ENCODE assay signal across 1 cellular context in genomic region chr21:44267655-44268142, GRCh38.
TF ChIP-seq lines count a peak whose summit lies in the region.

No MANE protein-coding gene starts in this region.

TF ChIP-seq in WTC11, 78 proteins besides CTCF, POLR2A, EP300 and RAD21 (continued from another document):
- TF ChIP-seq, protein P1, sequence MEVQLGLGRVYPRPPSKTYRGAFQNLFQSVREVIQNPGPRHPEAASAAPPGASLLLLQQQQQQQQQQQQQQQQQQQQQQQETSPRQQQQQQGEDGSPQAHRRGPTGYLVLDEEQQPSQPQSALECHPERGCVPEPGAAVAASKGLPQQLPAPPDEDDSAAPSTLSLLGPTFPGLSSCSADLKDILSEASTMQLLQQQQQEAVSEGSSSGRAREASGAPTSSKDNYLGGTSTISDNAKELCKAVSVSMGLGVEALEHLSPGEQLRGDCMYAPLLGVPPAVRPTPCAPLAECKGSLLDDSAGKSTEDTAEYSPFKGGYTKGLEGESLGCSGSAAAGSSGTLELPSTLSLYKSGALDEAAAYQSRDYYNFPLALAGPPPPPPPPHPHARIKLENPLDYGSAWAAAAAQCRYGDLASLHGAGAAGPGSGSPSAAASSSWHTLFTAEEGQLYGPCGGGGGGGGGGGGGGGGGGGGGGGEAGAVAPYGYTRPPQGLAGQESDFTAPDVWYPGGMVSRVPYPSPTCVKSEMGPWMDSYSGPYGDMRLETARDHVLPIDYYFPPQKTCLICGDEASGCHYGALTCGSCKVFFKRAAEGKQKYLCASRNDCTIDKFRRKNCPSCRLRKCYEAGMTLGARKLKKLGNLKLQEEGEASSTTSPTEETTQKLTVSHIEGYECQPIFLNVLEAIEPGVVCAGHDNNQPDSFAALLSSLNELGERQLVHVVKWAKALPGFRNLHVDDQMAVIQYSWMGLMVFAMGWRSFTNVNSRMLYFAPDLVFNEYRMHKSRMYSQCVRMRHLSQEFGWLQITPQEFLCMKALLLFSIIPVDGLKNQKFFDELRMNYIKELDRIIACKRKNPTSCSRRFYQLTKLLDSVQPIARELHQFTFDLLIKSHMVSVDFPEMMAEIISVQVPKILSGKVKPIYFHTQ (CRISPR knock-in tag; IDR thresholded peaks at IDR 0.05) = no peak
TF ChIP-seq in WTC11: peak in this region for 0.
